In the genomic region with DNA sequence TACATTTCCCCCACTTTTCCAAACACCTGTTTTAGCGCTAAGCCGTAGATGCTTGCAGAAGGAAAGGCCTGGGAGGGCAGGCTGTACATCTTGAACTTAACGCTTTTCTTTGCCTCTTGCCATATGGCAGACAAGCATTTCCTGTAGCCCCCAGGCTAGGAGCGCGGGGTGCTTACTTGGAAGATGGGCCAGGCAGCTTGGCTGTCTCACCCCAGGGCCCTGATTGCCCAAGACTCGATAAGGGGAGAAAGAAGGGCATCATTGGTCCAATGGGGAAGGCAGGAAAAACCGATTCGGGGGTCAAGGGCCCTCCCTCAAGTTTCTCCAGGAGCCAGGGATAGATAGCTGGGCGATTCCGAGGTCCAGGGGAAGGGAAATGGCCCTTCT, we compare ENCODE assay signal across 10 cellular contexts. TPM values are rescaled to one million over a fixed set of nuclear protein-coding genes. Genes with fewer than 3 reads are reported as not detected.
DNase-seq lines count a peak whose midpoint lies in the region; ATAC-seq, FAIRE-seq and TF ChIP-seq lines count a peak whose summit lies in the region.
"Had no signal": no experiment of that assay in that cellular context is flagged by ENCODE, and none has a peak within 500 bp of the region (broad histone marks: within the 10 kb centered on the region; RNA-seq: fewer than 3 reads in every experiment).

No MANE protein-coding gene starts in this region.

- H3K9ac ChIP-seq in KMS-11 (peak overlapping the region; percentile 88; the same call in 1 of the 2 replicates), trophoblast cell (ENCODE audit: low read length) (no peak overlapping the region)

- no peak for FAIRE-seq in H54 (lab: Jason Lieb, UNC)

- H2BK120ac ChIP-seq in trophoblast cell (ENCODE audit: insufficient read depth, low read length, poor library complexity), result no peak overlapping the region

- DNase-seq in DMS79 (lab: John Stamatoyannopoulos, UW) (peak; percentile 23), chondrocyte (ENCODE audit: low spot score) (peak; percentile 67), psoas muscle (peak in 1 of 2 donors; percentile 58), NCI-H2107 treated with DMSO at 0.1 percent for 48 hours (lab: John Stamatoyannopoulos, UW; ENCODE audit: unreplicated experiment) (no peak), CD1c-positive myeloid dendritic cell (ENCODE audit: extremely low spot score) (no peak), trophoblast cell (no peak), H54 (ENCODE audit: insufficient read length, low spot score) (no peak)
- DNase-seq: NCI-H446 treated with DMSO at 0.1 percent for 48 hours had no signal

- peak overlapping the region; percentile 81 for H2AFZ ChIP-seq in KMS-11 (ENCODE audit: low read depth)
- no peak overlapping the region for H2AFZ ChIP-seq in trophoblast cell (ENCODE audit: insufficient read depth, low read length, poor library complexity)

- TF ChIP-seq POLR2A in H54 (IDR thresholded peaks at IDR 0.05; ENCODE audit: low read depth, low read length), result no peak

- H4K8ac ChIP-seq in trophoblast cell (ENCODE audit: low read depth, low read length), result no peak overlapping the region

- no peak overlapping the region for H2BK12ac ChIP-seq in trophoblast cell (ENCODE audit: low read length)

- H3K9me3 Mint-ChIP-seq in chondrocyte (ENCODE audit: low read depth), result no peaks in the 10 kb centered on the region
- H3K9me3 Mint-ChIP-seq: activated naive CD4-positive, alpha-beta T cell treated with anti-CD3 and anti-CD28 coated beads, Interleukin-2, amount 50 U/mL, for 72 hours had no signal

- peaks cover 74% of the 10 kb centered on the region for H3K27me3 Mint-ChIP-seq in chondrocyte (ENCODE audit: low read depth)

- H3K27ac Mint-ChIP-seq in chondrocyte (ENCODE audit: unreplicated experiment), result no peak overlapping the region

- H3K27ac ChIP-seq in KMS-11 (no peak overlapping the region), psoas muscle (peak overlapping the region; percentile 92), trophoblast cell (ENCODE audit: low read depth, low read length) (no peak overlapping the region)

- H3K79me2 ChIP-seq in KMS-11 (ENCODE audit: insufficient read depth, low read depth) (no peaks in the 10 kb centered on the region), trophoblast cell (ENCODE audit: control insufficient read depth, insufficient read depth, low read length, poor library complexity) (no peaks in the 10 kb centered on the region)

- ATAC-seq in psoas muscle, result no peak

- H3K4me1 Mint-ChIP-seq in chondrocyte (ENCODE audit: low read depth), result peaks cover 11% of the 10 kb centered on the region

- no peaks in the 10 kb centered on the region for H3K79me1 ChIP-seq in trophoblast cell (ENCODE audit: low read length)

- H3K4me1 ChIP-seq in KMS-11 (ENCODE audit: low read depth, poor library complexity, severe bottlenecking) (peaks cover 17% of the 10 kb centered on the region), psoas muscle (peaks cover 22% of the 10 kb centered on the region), trophoblast cell (ENCODE audit: control insufficient read depth in 1 of 2, insufficient read depth in 2 of 2, low read length in 2 of 2) (peaks cover 6 to 20% of the 10 kb centered on the region in 2 experiments)

- H3K14ac ChIP-seq in trophoblast cell (ENCODE audit: low read length), result no peak overlapping the region

- H3K4me2 ChIP-seq in KMS-11, result peak overlapping the region; percentile 70
- H3K4me2 ChIP-seq in trophoblast cell (ENCODE audit: low read length), result no peak overlapping the region

- TF ChIP-seq CTCF in KMS-11 (conservative IDR thresholded peaks at IDR 0.05; ENCODE audit: low read depth, low read length) (no peak), chondrocyte (IDR thresholded peaks at IDR 0.05) (no peak), psoas muscle (IDR thresholded peaks at IDR 0.05) (no peak)

- H3K27me3 ChIP-seq in KMS-11 (ENCODE audit: insufficient read depth, low read depth), result peaks cover 15% of the 10 kb centered on the region; the same call in 1 of the 2 replicates
- no peaks in the 10 kb centered on the region for H3K27me3 ChIP-seq in psoas muscle (ENCODE audit: insufficient read depth in 3 of 3, low read length in 2 of 3)
- H3K27me3 ChIP-seq in trophoblast cell (ENCODE audit: insufficient read depth, low read length), result peaks cover 89% of the 10 kb centered on the region

- no peak overlapping the region for H2BK5ac ChIP-seq in trophoblast cell (ENCODE audit: low read depth, low read length, poor library complexity)

- no peak overlapping the region for H2AK5ac ChIP-seq in trophoblast cell (ENCODE audit: low read length)

- H3K9me3 ChIP-seq in psoas muscle, result no peaks in the 10 kb centered on the region
- H3K9me3 ChIP-seq in trophoblast cell (ENCODE audit: insufficient read depth, low read depth, low read length), result peaks cover 48% of the 10 kb centered on the region

- no peak overlapping the region for H3K4me3 Mint-ChIP-seq in chondrocyte (ENCODE audit: unreplicated experiment)

- H4K91ac ChIP-seq in trophoblast cell (ENCODE audit: low read depth, low read length), result no peak overlapping the region

- H3K36me3 Mint-ChIP-seq in chondrocyte (ENCODE audit: low read depth), result peaks cover 7% of the 10 kb centered on the region

- no peak overlapping the region for H3K4ac ChIP-seq in trophoblast cell (ENCODE audit: low read depth, low read length)

- no peaks in the 10 kb centered on the region for H4K20me1 ChIP-seq in KMS-11 (ENCODE audit: insufficient read depth)

- no peak overlapping the region for H3K4me3 ChIP-seq in KMS-11 (IDR thresholded peaks at IDR 0.05; ENCODE audit: insufficient read depth, low read depth, low read length)
- H3K4me3 ChIP-seq in psoas muscle, result peak overlapping the region; percentile 79
- H3K4me3 ChIP-seq in trophoblast cell (ENCODE audit: low read depth, low read length), result no peak overlapping the region

- H3K18ac ChIP-seq in trophoblast cell (ENCODE audit: low read length), result no peak overlapping the region

- no peaks in the 10 kb centered on the region for H3K36me3 ChIP-seq in KMS-11 (ENCODE audit: insufficient read depth)
- no peaks in the 10 kb centered on the region for H3K36me3 ChIP-seq in psoas muscle (ENCODE audit: insufficient read depth in 1 of 2, low read depth in 1 of 2)
- H3K36me3 ChIP-seq in trophoblast cell (ENCODE audit: control insufficient read depth in 1 of 2, insufficient read depth in 2 of 2, low read length in 2 of 2), result no peaks in the 10 kb centered on the region

- intact Hi-C loops in psoas muscle (cut with DNase I), result loop anchor here in 1 of 2 donors (2.0 kb wide), 1 partner anchor 1316 kb away; no protein-coding TSS in a partner anchor

- no peak overlapping the region for H4K12ac ChIP-seq in trophoblast cell (ENCODE audit: low read depth, low read length)

- H3K23ac ChIP-seq in trophoblast cell (ENCODE audit: low read length), result no peak overlapping the region

- WGBS in psoas muscle, 3 donors, result 10 to 20% (median 14%) methylated on average over 10 of the region's 10 CpGs
- WGBS in trophoblast cell (ENCODE audit: extremely low coverage, insufficient coverage, insufficient read length), result no CpG with 5 or more reads among the region's 10 CpGs

RNA-seq across cellular contexts. Expression of gene HOXA10, which starts 1.7 kb away (rescaled TPM):
- total RNA-seq in chondrocyte (0.12 to 0.21 TPM in 2 of 3 replicates, not detected in the other), psoas muscle (10 to 100 TPM in 2 of 4 donors, under 1 TPM in 1, not detected in 1; 0.81 to 34.3 (median 19.2) TPM)
- polyA plus RNA-seq in psoas muscle, result 10 to 100 TPM; 17.2 to 77.5 (median 32.0) TPM
- polyA plus RNA-seq in trophoblast cell (2013), result 1.5 and 2.1 TPM in 2 replicates
- total RNA-seq: activated naive CD4-positive, alpha-beta T cell treated with anti-CD3 and anti-CD28 coated beads, Interleukin-2, amount 50 U/mL, for 72 hours had no signal

RNA-seq across cellular contexts. Expression of gene HOXA9, which starts 7.0 kb away (rescaled TPM):
- total RNA-seq in chondrocyte (not detected in 3 replicates), psoas muscle (10 to 100 TPM in 1 of 4 donors, 1 to 10 TPM in 1, under 1 TPM in 1, not detected in 1; 0.81 to 19.9 (median 4.9) TPM)
- polyA plus RNA-seq in psoas muscle, result 10 to 100 TPM; 13.8 to 55.9 (median 18.2) TPM
- polyA plus RNA-seq in trophoblast cell (2013), result 1.2 and 1.5 TPM in 2 replicates
- total RNA-seq: activated naive CD4-positive, alpha-beta T cell treated with anti-CD3 and anti-CD28 coated beads, Interleukin-2, amount 50 U/mL, for 72 hours had no signal

RNA-seq across cellular contexts. Expression of gene HOXA11, which starts 12.7 kb away (rescaled TPM):
- total RNA-seq in chondrocyte (not detected in 3 replicates), psoas muscle (1 to 10 TPM in 1 of 4 donors, not detected in 3; 1.1 TPM)
- under 1 TPM; 0.08 to 0.90 (median 0.25) TPM for polyA plus RNA-seq in psoas muscle
- polyA plus RNA-seq in trophoblast cell (2013), result 1.5 and 2.2 TPM in 2 replicates
- total RNA-seq: activated naive CD4-positive, alpha-beta T cell treated with anti-CD3 and anti-CD28 coated beads, Interleukin-2, amount 50 U/mL, for 72 hours had no signal

RNA-seq across cellular contexts. Expression of gene HOXA7, which starts 15.9 kb away (rescaled TPM):
- total RNA-seq in chondrocyte (not detected in 3 replicates), psoas muscle (1 to 10 TPM; 4.7 to 8.4 (median 6.7) TPM)
- polyA plus RNA-seq in psoas muscle, result 10 to 100 TPM in 1 of 3 donors, 1 to 10 TPM in 2; 2.9 to 10.2 (median 6.2) TPM
- polyA plus RNA-seq in trophoblast cell (2013), result not detected in 2 replicates
- total RNA-seq: activated naive CD4-positive, alpha-beta T cell treated with anti-CD3 and anti-CD28 coated beads, Interleukin-2, amount 50 U/mL, for 72 hours had no signal

RNA-seq across cellular contexts. Expression of gene HOXA3, which starts 20.0 kb away (rescaled TPM):
- 9.3 to 12.1 TPM in 2 of 3 replicates, not detected in the other for total RNA-seq in chondrocyte
- total RNA-seq in psoas muscle, result 1 to 10 TPM; 3.3 to 5.6 (median 4.2) TPM
- polyA plus RNA-seq in psoas muscle, result 1 to 10 TPM in 1 of 3 donors, under 1 TPM in 2; 0.65 to 2.6 (median 0.97) TPM
- polyA plus RNA-seq in trophoblast cell (2013), result not detected in 2 replicates
- total RNA-seq: activated naive CD4-positive, alpha-beta T cell treated with anti-CD3 and anti-CD28 coated beads, Interleukin-2, amount 50 U/mL, for 72 hours had no signal

Comparison
In these comparisons a context has a peak if more than half of its experiments do, and no peak if none do; other contexts are left out.
1. DNase-seq: peak in DMS79 (single experiment) and chondrocyte (single experiment); none in NCI-H2107 treated with DMSO at 0.1 percent for 48 hours (single experiment), CD1c-positive myeloid dendritic cell (single experiment), trophoblast cell (0 of 2) and H54 (single experiment).